ENCODE assay signal across 10 cellular contexts in genomic region chr19:49767967-49768581, GRCh38. TPM values are rescaled to one million over a fixed set of nuclear protein-coding genes. Genes with fewer than 3 reads are reported as not detected.
A peak's percentile ranks its signal among the peaks of the same experiment; 100 is the strongest.
DNase-seq lines count a peak whose midpoint lies in the region; ATAC-seq and TF ChIP-seq lines count a peak whose summit lies in the region.
"Had no signal": no experiment of that assay in that cellular context is flagged by ENCODE, and none has a peak within 500 bp of the region (broad histone marks: within the 10 kb centered on the region; RNA-seq: fewer than 3 reads in every experiment).

No MANE protein-coding gene starts in this region.

- H2AFZ ChIP-seq in HCT116 (ENCODE audit: low read depth, low read length, poor library complexity, severe bottlenecking), result no peak overlapping the region

- H3K4me2 ChIP-seq in HCT116 (ENCODE audit: low read length), result peak overlapping the region; percentile 89

- H3K27me3 Mint-ChIP-seq in activated CD4-positive, alpha-beta memory T cell treated with anti-CD3 and anti-CD28 coated beads, Interleukin-2, amount 10 ng/mL, durations not matched to agents 7 days and 5 days, result no peaks in the 10 kb centered on the region

- no peak for TF ChIP-seq POLR2A in HCT116 (IDR thresholded peaks at IDR 0.05; ENCODE audit: borderline replicate concordance, extremely low read depth, insufficient read depth, insufficient read length)

- ATAC-seq in HCT116 (no peak), right cardiac atrium (no peak), aorta (ENCODE audit: low FRiP score) (no peak)

- H3K9me3 Mint-ChIP-seq in activated CD4-positive, alpha-beta memory T cell treated with anti-CD3 and anti-CD28 coated beads, Interleukin-2, amount 10 ng/mL, durations not matched to agents 7 days and 5 days, result no peaks in the 10 kb centered on the region

- no peaks in the 10 kb centered on the region for H4K20me1 ChIP-seq in HCT116 (ENCODE audit: insufficient read depth)

- H3K9me3 ChIP-seq in HCT116 (ENCODE audit: control insufficient read depth in 1 of 2, insufficient read depth in 1 of 2, low read depth in 1 of 2, low read length in 2 of 2) (no peaks in the 10 kb centered on the region), right cardiac atrium (ENCODE audit: control insufficient read depth, low read length) (no peaks in the 10 kb centered on the region), skeletal muscle tissue (ENCODE audit: control insufficient read depth in 3 of 3, low read length in 3 of 3) (no peaks in the 10 kb centered on the region), aorta (ENCODE audit: control insufficient read depth, low read length) (no peaks in the 10 kb centered on the region)

- H3K4me3 ChIP-seq in HCT116 (replicated peaks in 1 of 2; ENCODE audit: low read depth in 1 of 2, low read length in 2 of 2) (peak overlapping the region; percentile 91 to 97), right cardiac atrium (ENCODE audit: low read length) (peak overlapping the region; percentile 56), skeletal muscle tissue (ENCODE audit: low read length in 3 of 3) (peak overlapping the region; percentile 86 to 94 (median 89)), aorta (ENCODE audit: low read length in 2 of 2) (no peak overlapping the region)

- H3K27ac Mint-ChIP-seq in activated CD4-positive, alpha-beta memory T cell treated with anti-CD3 and anti-CD28 coated beads, Interleukin-2, amount 10 ng/mL, durations not matched to agents 7 days and 5 days, result peak overlapping the region; percentile 82

- peaks cover 7% of the 10 kb centered on the region for H3K36me3 Mint-ChIP-seq in activated CD4-positive, alpha-beta memory T cell treated with anti-CD3 and anti-CD28 coated beads, Interleukin-2, amount 10 ng/mL, durations not matched to agents 7 days and 5 days (ENCODE audit: low read depth)

- RAD21 ChIA-PET in HCT116 (lab: Charles Lee; ENCODE audit: low non-redundant PET in 1 of 2, low total read pairs in 2 of 2, uncharacterized antibody in 2 of 2, unreplicated experiment in 2 of 2), result no interaction called here

- WGBS in right cardiac atrium, result 31% methylated on average over 12 of the region's 12 CpGs
- 33 to 50% methylated on average over 12 of the region's 12 CpGs for WGBS in aorta, 2 donors

- POLR2A ChIA-PET in HCT116 (lab: Charles Lee), result no interaction called here
- POLR2A ChIA-PET in activated CD4-positive, alpha-beta memory T cell treated with anti-CD3 and anti-CD28 coated beads, Interleukin-2, amount 10 ng/mL, durations not matched to agents 7 days and 5 days (lab: Charles Lee), result interaction anchor here (0.7 to 1.8 kb wide), 3 partner anchors 45 to 51 kb away, joined by 3 to 6 read pairs (median 3); partner anchors contain the start of gene FUZ

- CTCF ChIA-PET in HCT116 (lab: Charles Lee), result no interaction called here
- CTCF ChIA-PET in activated CD4-positive, alpha-beta memory T cell treated with anti-CD3 and anti-CD28 coated beads, Interleukin-2, amount 10 ng/mL, durations not matched to agents 7 days and 5 days (lab: Charles Lee), result no interaction called here

- peak overlapping the region; percentile 83 for H3K4me3 Mint-ChIP-seq in activated CD4-positive, alpha-beta memory T cell treated with anti-CD3 and anti-CD28 coated beads, Interleukin-2, amount 10 ng/mL, durations not matched to agents 7 days and 5 days

- no peak for TF ChIP-seq CTCF in HCT116 (IDR thresholded peaks at IDR 0.05 in 2 of 3, conservative IDR thresholded peaks at IDR 0.05 in 1 of 3; ENCODE audit: borderline replicate concordance in 1 of 3, insufficient read depth in 1 of 3, low read depth in 2 of 3, low read length in 2 of 3)

- H3K27ac ChIP-seq in HCT116 (ENCODE audit: low read depth, low read length) (no peak overlapping the region), right cardiac atrium (ENCODE audit: low read length) (no peak overlapping the region), skeletal muscle tissue (ENCODE audit: low read depth, low read length) (no peak overlapping the region), aorta (ENCODE audit: low read depth in 1 of 2, low read length in 2 of 2) (no peak overlapping the region)

- H3K9me2 ChIP-seq in HCT116 (ENCODE audit: insufficient read depth), result no peaks in the 10 kb centered on the region

- H3K27me3 ChIP-seq in HCT116 (ENCODE audit: insufficient read depth, low read length) (no peaks in the 10 kb centered on the region), right cardiac atrium (ENCODE audit: control insufficient read depth, insufficient read depth) (no peaks in the 10 kb centered on the region), skeletal muscle tissue (ENCODE audit: control insufficient read depth in 3 of 3, insufficient read depth in 3 of 3, low read length in 3 of 3) (no peaks in the 10 kb centered on the region), aorta (ENCODE audit: control insufficient read depth in 1 of 2, insufficient read depth in 2 of 2, low read length in 1 of 2) (no peaks in the 10 kb centered on the region)

- peak overlapping the region; percentile 91 for H3K9ac ChIP-seq in HCT116 (ENCODE audit: low read length)
- peak overlapping the region; percentile 85 to 92 (median 89) for H3K9ac ChIP-seq in skeletal muscle tissue (ENCODE audit: low read depth in 1 of 3, low read length in 3 of 3)

- BruUV-seq in HCT116 (replicated peaks; lab: Mats Ljungman, UMichigan), result no TSS peak

- intact Hi-C loops in HCT116 (cut with micrococcal nuclease), result loop anchor here (5.0 kb wide), 2 partner anchors 39 to 99 kb away; partner anchors contain the start of gene PNKP
- intact Hi-C loops in right cardiac atrium (cut with DNase I), result loop anchor here in 1 of 4 donors (5.0 to 10.0 kb wide), 2 partner anchors 34 to 83 kb away; partner anchors contain the start of gene ADM5
- intact Hi-C loops in aorta (cut with DNase I), result loop anchor here (5.0 to 10.0 kb wide), 4 partner anchors 39 to 243 kb away; partner anchors contain the start of genes PNKP (in 2 of the 2) and RCN3 (in 1 of the 2)

- H3K36me3 ChIP-seq in HCT116 (ENCODE audit: control insufficient read depth in 1 of 2, insufficient read depth in 2 of 2, low read length in 2 of 2) (no peaks in the 10 kb centered on the region; a peak in 1 of 4 replicates), skeletal muscle tissue (ENCODE audit: control insufficient read depth in 3 of 3, insufficient read depth in 3 of 3, low read length in 3 of 3) (no peaks in the 10 kb centered on the region), aorta (ENCODE audit: control insufficient read depth in 1 of 2, insufficient read depth in 2 of 2, low read length in 1 of 2) (no peaks in the 10 kb centered on the region)

- no peak for TF ChIP-seq RAD21 in HCT116 (IDR thresholded peaks at IDR 0.05; ENCODE audit: low read depth)

- DNase-seq in HCT116 (ENCODE audit: low read depth, low spot score) (no peak), right cardiac atrium (peak in 1 of 3 donors; percentile 59), HuH-7 (ENCODE audit: low spot score) (no peak), NCI-H1930 (lab: John Stamatoyannopoulos, UW) (no peak), DMS114 treated with DMSO at 0.1 percent for 48 hours (lab: John Stamatoyannopoulos, UW; ENCODE audit: unreplicated experiment) (no peak), aorta (no peak)
- DNase-seq in activated CD4-positive, alpha-beta memory T cell treated with anti-CD3 and anti-CD28 coated beads, Interleukin-2, amount 10 ng/mL, durations not matched to agents 7 days and 5 days, result no peak
- DNase-seq: hippocampal formation, SHP77 treated with DMSO at 0.1 percent for 48 hours had no signal

- H3K4me1 ChIP-seq in HCT116 (ENCODE audit: control insufficient read depth in 1 of 2, insufficient read depth in 2 of 2, low read length in 2 of 2) (peaks cover 21 to 33% of the 10 kb centered on the region in 2 experiments), right cardiac atrium (ENCODE audit: control insufficient read depth, insufficient read depth, low read length) (peaks cover 3% of the 10 kb centered on the region), skeletal muscle tissue (ENCODE audit: control insufficient read depth in 3 of 3, insufficient read depth in 3 of 3, low read length in 3 of 3) (peaks cover 20 to 34% (median 22%) of the 10 kb centered on the region in 3 donors), aorta (ENCODE audit: control insufficient read depth in 1 of 2, insufficient read depth in 2 of 2, low read length in 2 of 2) (peaks cover 0 to 4% of the 10 kb centered on the region in 2 donors)

- peaks cover 45% of the 10 kb centered on the region for H3K4me1 Mint-ChIP-seq in activated CD4-positive, alpha-beta memory T cell treated with anti-CD3 and anti-CD28 coated beads, Interleukin-2, amount 10 ng/mL, durations not matched to agents 7 days and 5 days

- peaks cover 34% of the 10 kb centered on the region for H3K79me2 ChIP-seq in HCT116 (ENCODE audit: insufficient read depth, low read length)

RNA-seq across cellular contexts. Expression of gene AP2A1, which starts 1.3 kb away (rescaled TPM):
- total RNA-seq in HCT116 (2021; ENCODE audit: unreplicated experiment) (102 TPM), right cardiac atrium (10 to 100 TPM; 58.8 to 80.7 (median 73.7) TPM), skeletal muscle tissue (32.9 TPM), aorta (10 to 100 TPM; 71.3 to 77.5 TPM)
- 92.9 and 95.3 TPM in 2 replicates for polyA plus RNA-seq in HCT116 (2012)
- total RNA-seq in activated CD4-positive, alpha-beta memory T cell treated with anti-CD3 and anti-CD28 coated beads, Interleukin-2, amount 10 ng/mL, durations not matched to agents 7 days and 5 days, result 10 to 100 TPM; 78.0 to 79.2 TPM
- polyA plus RNA-seq in right cardiac atrium (50.8 TPM), aorta (10 to 100 TPM; 19.9 to 63.1 TPM)

RNA-seq across cellular contexts. Expression of gene TSKS, which starts 5.0 kb away (rescaled TPM):
- total RNA-seq in HCT116 (2021; ENCODE audit: unreplicated experiment) (0.76 TPM), right cardiac atrium (1 to 10 TPM in 3 of 4 donors, under 1 TPM in 1; 0.59 to 1.4 (median 1.2) TPM), skeletal muscle tissue (under 0.01 TPM), aorta (1 to 10 TPM in 1 of 2 donors, under 1 TPM in 1; 0.42 to 2.6 TPM)
- 0.74 and 0.91 TPM in 2 replicates for polyA plus RNA-seq in HCT116 (2012)
- total RNA-seq in activated CD4-positive, alpha-beta memory T cell treated with anti-CD3 and anti-CD28 coated beads, Interleukin-2, amount 10 ng/mL, durations not matched to agents 7 days and 5 days, result under 1 TPM; 0.63 to 0.86 TPM
- polyA plus RNA-seq in right cardiac atrium (1.1 TPM), aorta (under 1 TPM in 1 of 2 donors, not detected in 1; 0.38 TPM)

RNA-seq across cellular contexts. Expression of gene FUZ, which starts 45.0 kb away (rescaled TPM):
- total RNA-seq in HCT116 (2021; ENCODE audit: unreplicated experiment) (1.1 TPM), right cardiac atrium (10 to 100 TPM; 13.2 to 21.3 (median 16.4) TPM), skeletal muscle tissue (12.5 TPM), aorta (10 to 100 TPM in 1 of 2 donors, 1 to 10 TPM in 1; 9.3 to 18.1 TPM)
- polyA plus RNA-seq in HCT116 (2012), result 1.0 and 2.3 TPM in 2 replicates
- total RNA-seq in activated CD4-positive, alpha-beta memory T cell treated with anti-CD3 and anti-CD28 coated beads, Interleukin-2, amount 10 ng/mL, durations not matched to agents 7 days and 5 days, result 10 to 100 TPM; 13.7 to 13.9 TPM
- polyA plus RNA-seq in right cardiac atrium (25.8 TPM), aorta (10 to 100 TPM; 11.5 to 27.8 TPM)

RNA-seq across cellular contexts. Expression of gene MED25, which starts 50.0 kb away (rescaled TPM):
- 77.7 TPM for total RNA-seq in HCT116 (2021; ENCODE audit: unreplicated experiment)
- 56.6 and 62.7 TPM in 2 replicates for polyA plus RNA-seq in HCT116 (2012)
- 10 to 100 TPM; 65.3 to 67.9 TPM for total RNA-seq in activated CD4-positive, alpha-beta memory T cell treated with anti-CD3 and anti-CD28 coated beads, Interleukin-2, amount 10 ng/mL, durations not matched to agents 7 days and 5 days
- total RNA-seq in right cardiac atrium, result 10 to 100 TPM; 37.8 to 50.4 (median 43.1) TPM
- 39.2 TPM for polyA plus RNA-seq in right cardiac atrium
- total RNA-seq in skeletal muscle tissue, result 11.0 TPM
- total RNA-seq in aorta, result 10 to 100 TPM; 27.2 to 40.3 TPM
- 10 to 100 TPM; 18.3 to 52.8 TPM for polyA plus RNA-seq in aorta

Comparison
In these comparisons a context has a peak if more than half of its experiments do, and no peak if none do; other contexts are left out.
1. H3K4me3 ChIP-seq: peak in HCT116 (2 of 2), right cardiac atrium (single experiment) and skeletal muscle tissue (3 of 3); none in aorta (0 of 2).